18 cellular contexts compared by ENCODE assay signal in the genomic region with DNA sequence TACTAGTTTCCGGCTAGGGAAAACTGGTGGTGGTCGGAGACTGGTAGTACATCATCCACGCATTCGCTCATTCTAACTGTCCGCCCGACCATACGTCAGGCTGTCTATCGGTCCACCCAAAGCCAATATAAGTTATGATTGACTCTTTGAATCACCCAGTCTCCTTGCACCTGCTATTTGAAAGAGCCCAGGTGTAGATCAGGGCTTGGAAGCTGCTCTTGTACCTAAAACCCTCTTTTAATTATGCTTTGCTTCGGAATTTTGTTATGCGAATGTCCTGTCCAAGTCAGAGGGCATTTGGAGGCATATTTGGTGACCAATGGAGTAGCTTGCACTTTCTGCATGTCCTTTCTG. TPM values are rescaled to one million over a fixed set of nuclear protein-coding genes. Genes with fewer than 3 reads are reported as not detected.
A peak's percentile ranks its signal among the peaks of the same experiment; 100 is the strongest.
DNase-seq lines count a peak whose midpoint lies in the region; ATAC-seq and TF ChIP-seq lines count a peak whose summit lies in the region.
"Had no signal": no experiment of that assay in that cellular context is flagged by ENCODE, and none has a peak within 500 bp of the region (broad histone marks: within the 10 kb centered on the region; RNA-seq: fewer than 3 reads in every experiment).

No MANE protein-coding gene starts in this region.

- peak overlapping the region in 1 of 2 donors; percentile 64 for H3K4me3 Mint-ChIP-seq in CD14-positive monocyte
- no peak overlapping the region for H3K4me3 Mint-ChIP-seq in HFFc6
- H3K4me3 Mint-ChIP-seq in activated T-cell treated with anti-CD3 and anti-CD28 coated beads, Interleukin-2, amount 50 U/mL, for 4 hours: no peak overlapping the region

- no peak overlapping the region for H3K4me3 ChIP-seq in esophagus muscularis mucosa
- H3K4me3 ChIP-seq in trophoblast cell (ENCODE audit: low read depth, low read length): no peak overlapping the region
- no peak overlapping the region for H3K4me3 ChIP-seq in heart right ventricle

- H3K27ac Mint-ChIP-seq in CD14-positive monocyte (no peak overlapping the region), HFFc6 (no peak overlapping the region)
- H3K27ac Mint-ChIP-seq: T-cell had no signal

- TF ChIP-seq POLR2A in esophagus muscularis mucosa (IDR thresholded peaks at IDR 0.05; ENCODE audit: low read depth): no peak

- H3K27ac ChIP-seq in esophagus muscularis mucosa (replicated peaks in 1 of 4) (no peak overlapping the region), trophoblast cell (ENCODE audit: low read depth, low read length) (no peak overlapping the region), heart right ventricle (no peak overlapping the region)

- TF ChIP-seq CTCF in CD14-positive monocyte (IDR thresholded peaks at IDR 0.05) (peak; percentile 20), HFFc6 (IDR thresholded peaks at IDR 0.05) (peak; percentile 34), esophagus muscularis mucosa (IDR thresholded peaks at IDR 0.05) (no peak), heart right ventricle (IDR thresholded peaks at IDR 0.05) (no peak)

- no peak overlapping the region for H3K18ac ChIP-seq in trophoblast cell (ENCODE audit: low read length)

- H2BK5ac ChIP-seq in trophoblast cell (ENCODE audit: low read depth, low read length, poor library complexity): no peak overlapping the region

- peak overlapping the region; percentile 36 for H3K4me2 ChIP-seq in trophoblast cell (ENCODE audit: low read length)

- no peak overlapping the region for H4K8ac ChIP-seq in trophoblast cell (ENCODE audit: low read depth, low read length)

- no peak overlapping the region for H2AFZ ChIP-seq in trophoblast cell (ENCODE audit: insufficient read depth, low read length, poor library complexity)

- H3K14ac ChIP-seq in trophoblast cell (ENCODE audit: low read length): no peak overlapping the region

- H3K27me3 Mint-ChIP-seq in CD14-positive monocyte (ENCODE audit: low read depth in 3 of 3) (peaks cover 76 to 89% (median 83%) of the 10 kb centered on the region in 3 donors), HFFc6 (ENCODE audit: insufficient read depth) (peaks cover 62% of the 10 kb centered on the region)
- H3K27me3 Mint-ChIP-seq in activated T-cell treated with anti-CD3 and anti-CD28 coated beads, Interleukin-2, amount 50 U/mL, for 4 hours (ENCODE audit: low read depth): peaks cover 80% of the 10 kb centered on the region

- no peak overlapping the region for H4K12ac ChIP-seq in trophoblast cell (ENCODE audit: low read depth, low read length)

- H3K79me1 ChIP-seq in trophoblast cell (ENCODE audit: low read length): no peaks in the 10 kb centered on the region

- H3K9me3 Mint-ChIP-seq in CD14-positive monocyte: peaks cover 0 to 23% (median 12%) of the 10 kb centered on the region in 7 donors
- H3K9me3 Mint-ChIP-seq in HFFc6: no peaks in the 10 kb centered on the region
- H3K9me3 Mint-ChIP-seq in activated T-cell treated with anti-CD3 and anti-CD28 coated beads, Interleukin-2, amount 50 U/mL, for 4 hours: peaks cover 9% of the 10 kb centered on the region

- H3K79me2 ChIP-seq in trophoblast cell (ENCODE audit: control insufficient read depth, insufficient read depth, low read length, poor library complexity): no peaks in the 10 kb centered on the region

- H3K27me3 ChIP-seq in esophagus muscularis mucosa (peaks cover 0 to 90% (median 56%) of the 10 kb centered on the region in 4 donors), trophoblast cell (ENCODE audit: insufficient read depth, low read length) (peaks cover 62% of the 10 kb centered on the region), heart right ventricle (peaks cover 47 to 100% (median 98%) of the 10 kb centered on the region in 7 donors)

- H2BK12ac ChIP-seq in trophoblast cell (ENCODE audit: low read length): no peak overlapping the region

- H3K9me3 ChIP-seq in esophagus muscularis mucosa: no peaks in the 10 kb centered on the region
- no peaks in the 10 kb centered on the region for H3K9me3 ChIP-seq in trophoblast cell (ENCODE audit: insufficient read depth, low read depth, low read length)
- H3K9me3 ChIP-seq in heart right ventricle: peaks cover 0 to 6% (median 0%) of the 10 kb centered on the region in 11 donors

- no peak overlapping the region for H2BK120ac ChIP-seq in trophoblast cell (ENCODE audit: insufficient read depth, low read length, poor library complexity)

- H3K4me1 Mint-ChIP-seq in CD14-positive monocyte (peaks cover 2% of the 10 kb centered on the region), HFFc6 (ENCODE audit: low read depth) (no peaks in the 10 kb centered on the region)
- H3K4me1 Mint-ChIP-seq in activated T-cell treated with anti-CD3 and anti-CD28 coated beads, Interleukin-2, amount 50 U/mL, for 4 hours (ENCODE audit: low read depth): peaks cover 11% of the 10 kb centered on the region

- H3K4me1 ChIP-seq in esophagus muscularis mucosa: peaks cover 10 to 41% (median 35%) of the 10 kb centered on the region in 4 donors
- H3K4me1 ChIP-seq in trophoblast cell (ENCODE audit: control insufficient read depth in 1 of 2, insufficient read depth in 2 of 2, low read length in 2 of 2): peaks cover 2 to 6% of the 10 kb centered on the region in 2 experiments
- H3K4me1 ChIP-seq in heart right ventricle: peaks cover 0 to 22% (median 13%) of the 10 kb centered on the region in 9 donors

- H3K36me3 ChIP-seq in esophagus muscularis mucosa (no peaks in the 10 kb centered on the region), trophoblast cell (ENCODE audit: control insufficient read depth in 1 of 2, insufficient read depth in 2 of 2, low read length in 2 of 2) (no peaks in the 10 kb centered on the region), heart right ventricle (no peaks in the 10 kb centered on the region)

- H3K36me3 Mint-ChIP-seq in CD14-positive monocyte: peaks cover 0 to 10% of the 10 kb centered on the region in 2 donors
- no peaks in the 10 kb centered on the region; the same call in 1 of the 2 replicates for H3K36me3 Mint-ChIP-seq in HFFc6 (ENCODE audit: low read depth)
- H3K36me3 Mint-ChIP-seq in activated T-cell treated with anti-CD3 and anti-CD28 coated beads, Interleukin-2, amount 50 U/mL, for 4 hours (ENCODE audit: insufficient read depth): no peaks in the 10 kb centered on the region
- H3K36me3 Mint-ChIP-seq: T-cell had no signal

- intact Hi-C loops in CD14-positive monocyte (cut with micrococcal nuclease): no loop called here
- intact Hi-C loops in esophagus muscularis mucosa (cut with DNase I): no loop called here
- intact Hi-C loops in heart right ventricle (cut with DNase I): loop anchor here in 1 of 10 donors (10.0 kb wide), 1 partner anchor 451 kb away; no protein-coding TSS in a partner anchor

- WGBS in esophagus muscularis mucosa: 8% methylated on average over 10 of the region's 10 CpGs
- no CpG with 5 or more reads among the region's 10 CpGs for WGBS in trophoblast cell (ENCODE audit: extremely low coverage, insufficient coverage, insufficient read length)
- WGBS in heart right ventricle, 2 donors: 11 to 12% methylated on average over 10 of the region's 10 CpGs

- H3K23ac ChIP-seq in trophoblast cell (ENCODE audit: low read length): no peak overlapping the region

- TF ChIP-seq EP300 in esophagus muscularis mucosa (IDR thresholded peaks at IDR 0.05): no peak

- ATAC-seq in heart right ventricle (no peak), HG02973 (IDR thresholded peaks at IDR 0.05; ENCODE audit: unreplicated experiment) (no peak)
- ATAC-seq in activated T-cell treated with anti-CD3 and anti-CD28 coated beads, Interleukin-2, amount 50 U/mL, for 4 hours: no peak
- ATAC-seq: T-cell had no signal

- H4K91ac ChIP-seq in trophoblast cell (ENCODE audit: low read depth, low read length): no peak overlapping the region

- no peak overlapping the region for H3K4ac ChIP-seq in trophoblast cell (ENCODE audit: low read depth, low read length)

- no peak overlapping the region for H2AK5ac ChIP-seq in trophoblast cell (ENCODE audit: low read length)

- DNase-seq in CD14-positive monocyte (ENCODE audit: low spot score) (no peak), HFFc6 (no peak), esophagus muscularis mucosa (ENCODE audit: extremely low spot score) (peak; percentile 39), trophoblast cell (no peak), heart right ventricle (no peak), DMS114 treated with DMSO at 0.1 percent for 48 hours (lab: John Stamatoyannopoulos, UW; ENCODE audit: unreplicated experiment) (no peak)
- no peak for DNase-seq in activated T-cell treated with anti-CD3 and anti-CD28 coated beads, Interleukin-2, amount 50 U/mL, for 4 hours
- DNase-seq: AML-193; COR-L47; DMS 273 treated with DMSO at 0.1 percent for 48 hours; GOT3; NCI-H1105 treated with DMSO at 0.1 percent for 48 hours; NCI-H187; NK-92 treated with Interleukin-12 subunit alpha and Interleukin-12 subunit beta, amount 100 ng/mL, for 24 hours; SHP77 treated with DMSO at 0.1 percent for 48 hours; T-cell had no signal

- H3K9ac ChIP-seq in trophoblast cell (ENCODE audit: low read length): no peak overlapping the region

RNA-seq across cellular contexts. Expression of a gene that starts 5.7 kb away (rescaled TPM):
- polyA plus RNA-seq in CD14-positive monocyte: not detected
- not detected for total RNA-seq in HFFc6 (2021; fragmentation: NEBNext Ultra II Directional; extraction: Animal tissue kit (Norgen Biotek cat#: 25700))
- total RNA-seq in esophagus muscularis mucosa: under 1 TPM in 2 of 4 donors, not detected in 2; 0.45 to 0.92 TPM
- polyA plus RNA-seq in trophoblast cell (2013): not detected in 2 replicates
- not detected for total RNA-seq in heart right ventricle
- not detected for polyA plus RNA-seq in heart right ventricle
- total RNA-seq in activated T-cell treated with anti-CD3 and anti-CD28 coated beads, Interleukin-2, amount 50 U/mL, for 4 hours: under 1 TPM in 1 of 3 donors, not detected in 2; 0.13 TPM
- total RNA-seq: OCI-LY7 had no signal

RNA-seq across cellular contexts. Expression of a gene that starts 56.7 kb away (rescaled TPM):
- polyA plus RNA-seq in CD14-positive monocyte (not detected), heart right ventricle (not detected)
- not detected for total RNA-seq in HFFc6 (2021; fragmentation: NEBNext Ultra II Directional; extraction: Animal tissue kit (Norgen Biotek cat#: 25700))
- total RNA-seq in esophagus muscularis mucosa (not detected), heart right ventricle (not detected)
- polyA plus RNA-seq in trophoblast cell (2013): 0.04 and 0.11 TPM in 2 replicates
- not detected for total RNA-seq in activated T-cell treated with anti-CD3 and anti-CD28 coated beads, Interleukin-2, amount 50 U/mL, for 4 hours
- total RNA-seq: OCI-LY7, T-cell had no signal

Comparison
In these comparisons a context has a peak if more than half of its experiments do, and no peak if none do; other contexts are left out.
1. CTCF ChIP-seq: peak in CD14-positive monocyte (single experiment) and HFFc6 (single experiment); none in esophagus muscularis mucosa (0 of 3) and heart right ventricle (0 of 9).